Comparison of ENCODE assay signal across 1 cellular context in the genomic region with DNA sequence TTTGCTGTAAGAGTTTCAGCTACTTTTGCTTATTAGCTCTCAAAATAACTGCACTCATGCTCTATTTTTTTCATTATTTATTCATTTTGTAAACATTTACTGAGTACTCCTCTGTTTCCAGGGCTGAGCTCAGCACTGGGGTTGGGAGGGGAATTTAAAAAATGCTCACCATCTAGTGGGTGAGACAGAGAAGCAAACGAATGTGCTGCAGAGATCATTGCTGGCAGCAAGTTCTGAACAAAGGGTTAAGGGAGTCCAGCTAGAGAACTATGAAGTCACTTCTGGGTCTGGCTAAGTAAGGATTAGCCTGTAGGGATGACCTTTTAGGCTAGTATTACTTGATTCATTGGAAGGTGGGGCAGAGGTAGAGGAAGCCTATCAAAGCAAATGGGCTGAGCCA.
TF ChIP-seq lines count a peak whose summit lies in the region.

No MANE protein-coding gene starts in this region.

TF ChIP-seq in IMR-90, 13 proteins besides CTCF, POLR2A, EP300 and RAD21:
- TF ChIP-seq MXI1 (IDR thresholded peaks at IDR 0.05; ENCODE audit: borderline replicate concordance, low read depth, low read length) (no peak), FOS (IDR thresholded peaks at IDR 0.05; ENCODE audit: low read depth, low read length) (no peak), BHLHE40 (IDR thresholded peaks at IDR 0.05; ENCODE audit: low read depth, low read length) (no peak), MAFK (IDR thresholded peaks at IDR 0.05; ENCODE audit: low read depth, low read length) (no peak), MAZ (IDR thresholded peaks at IDR 0.05; ENCODE audit: borderline replicate concordance, low read depth, low read length) (no peak), RFX5 (IDR thresholded peaks at IDR 0.05; ENCODE audit: low read depth, low read length) (no peak), CHD1 (IDR thresholded peaks at IDR 0.05; ENCODE audit: low read depth, low read length) (no peak), CEBPB (IDR thresholded peaks at IDR 0.05; ENCODE audit: low read depth, low read length) (no peak), RCOR1 (IDR thresholded peaks at IDR 0.05; ENCODE audit: insufficient replicate concordance, low read length) (no peak), USF2 (IDR thresholded peaks at IDR 0.05; ENCODE audit: low read depth, low read length) (no peak), SMC3 (IDR thresholded peaks at IDR 0.05; ENCODE audit: low read depth, low read length) (no peak), NFE2L2 (IDR thresholded peaks at IDR 0.05; ENCODE audit: low read depth, low read length) (no peak), ELK1 (IDR thresholded peaks at IDR 0.05; ENCODE audit: borderline replicate concordance, low read depth, low read length) (no peak)
